ENCODE assay signal across 28 cellular contexts in genomic region chr22:48629631-48630443, GRCh38.
DNase-seq lines count a peak whose midpoint lies in the region; TF ChIP-seq lines count a peak whose summit lies in the region.
"Had no signal": no experiment of that assay in that cellular context is flagged by ENCODE, and none has a peak within 500 bp of the region (broad histone marks: within the 10 kb centered on the region; RNA-seq: fewer than 3 reads in every experiment).

No MANE protein-coding gene starts in this region.

- no peaks in the 10 kb centered on the region for H3K9me3 Mint-ChIP-seq in progenitor cell of endocrine pancreas (ENCODE audit: low read depth)
- H3K9me3 Mint-ChIP-seq: activated T-cell treated with anti-CD3 and anti-CD28 coated beads, Interleukin-2, amount 50 U/mL, for 24 hours; central memory CD8-positive, alpha-beta T cell; natural killer cell treated with Interleukin-12 subunit alpha and Interleukin-12 subunit beta and Interleukin-15 and Interleukin-18, amount 100 ng/mL, for 72 hours had no signal

- no peaks in the 10 kb centered on the region for H3K27me3 Mint-ChIP-seq in progenitor cell of endocrine pancreas
- H3K27me3 Mint-ChIP-seq: central memory CD8-positive, alpha-beta T cell; natural killer cell treated with Interleukin-12 subunit alpha and Interleukin-12 subunit beta and Interleukin-15 and Interleukin-18, amount 100 ng/mL, for 72 hours had no signal

- H3K4me1 Mint-ChIP-seq in progenitor cell of endocrine pancreas (ENCODE audit: low read depth) = peaks cover 15% of the 10 kb centered on the region
- H3K4me1 Mint-ChIP-seq: central memory CD8-positive, alpha-beta T cell had no signal

- H3K4me2 ChIP-seq in PC-9 = no peak overlapping the region
- H3K4me2 ChIP-seq: smooth muscle cell had no signal

- no peaks in the 10 kb centered on the region for H3K36me3 Mint-ChIP-seq in progenitor cell of endocrine pancreas (ENCODE audit: insufficient read depth)
- H3K36me3 Mint-ChIP-seq: natural killer cell treated with Interleukin-12 subunit alpha and Interleukin-12 subunit beta and Interleukin-15 and Interleukin-18, amount 100 ng/mL, for 72 hours had no signal

- no peak overlapping the region for H3K4me3 ChIP-seq in PC-9
- H3K4me3 ChIP-seq: lung, ovary, right atrium auricular region, smooth muscle cell, tibial artery had no signal

- no peaks in the 10 kb centered on the region for H3K79me2 ChIP-seq in PC-9 (ENCODE audit: low read depth)

- intact Hi-C loops in PC-9 (cut with micrococcal nuclease; ENCODE audit: unreplicated experiment) = no loop called here

- H2AFZ ChIP-seq in PC-9 = no peak overlapping the region

- no peaks in the 10 kb centered on the region; the same call in 1 of the 2 replicates for H4K20me1 ChIP-seq in PC-9 (ENCODE audit: insufficient read depth)

- POLR2A ChIA-PET in PC-9 (lab: Charles Lee; ENCODE audit: unreplicated experiment) = no interaction called here

- no TSS peak for BruUV-seq in PC-9 (replicated peaks; lab: Mats Ljungman, UMichigan)

- no peak overlapping the region for H3K27ac Mint-ChIP-seq in progenitor cell of endocrine pancreas
- H3K27ac Mint-ChIP-seq: activated T-cell treated with anti-CD3 and anti-CD28 coated beads, Interleukin-2, amount 50 U/mL, for 24 hours; natural killer cell treated with Interleukin-12 subunit alpha and Interleukin-12 subunit beta and Interleukin-15 and Interleukin-18, amount 100 ng/mL, for 72 hours had no signal

- CTCF ChIA-PET in PC-9 (lab: Charles Lee) = no interaction called here

- peaks cover 100% of the 10 kb centered on the region for H3K27me3 ChIP-seq in PC-9 (ENCODE audit: insufficient read depth, low read depth)
- H3K27me3 ChIP-seq: ovary, right atrium auricular region had no signal

- no peak overlapping the region for H3K4me3 Mint-ChIP-seq in progenitor cell of endocrine pancreas (ENCODE audit: low read depth)
- H3K4me3 Mint-ChIP-seq: activated T-cell treated with anti-CD3 and anti-CD28 coated beads, Interleukin-2, amount 50 U/mL, for 24 hours; central memory CD8-positive, alpha-beta T cell; natural killer cell treated with Interleukin-12 subunit alpha and Interleukin-12 subunit beta and Interleukin-15 and Interleukin-18, amount 100 ng/mL, for 72 hours had no signal

- H3K9me3 ChIP-seq in PC-9 (ENCODE audit: insufficient read depth, low read depth) = no peaks in the 10 kb centered on the region
- H3K9me3 ChIP-seq: ovary, right atrium auricular region, tibial artery had no signal

- TF ChIP-seq CTCF in progenitor cell of endocrine pancreas (IDR thresholded peaks at IDR 0.05; ENCODE audit: unreplicated experiment) (no peak), PC-9 (conservative IDR thresholded peaks at IDR 0.05) (no peak)

- H3K4me1 ChIP-seq in PC-9 (replicated peaks; ENCODE audit: insufficient read depth) = no peaks in the 10 kb centered on the region
- H3K4me1 ChIP-seq: right atrium auricular region, tibial artery had no signal

- H3K9me2 ChIP-seq in PC-9 (ENCODE audit: insufficient read depth) = no peaks in the 10 kb centered on the region

- no peak overlapping the region for H3K27ac ChIP-seq in PC-9
- H3K27ac ChIP-seq: ovary, right atrium auricular region, tibial artery had no signal

- DNase-seq in COLO668 (lab: John Stamatoyannopoulos, UW; ENCODE audit: unreplicated experiment) (peak; percentile 66), amygdala (lab: John Stamatoyannopoulos, UW) (peak in 47 of 56 donors; percentile 12 to 85 (median 58)), inferior parietal cortex (ENCODE audit: extremely low spot score) (peak; percentile 57), putamen (ENCODE audit: low spot score) (peak; percentile 90), progenitor cell of endocrine pancreas (ENCODE audit: low spot score, unreplicated experiment) (no peak), NCI-H2227 treated with DMSO at 0.1 percent for 48 hours (lab: John Stamatoyannopoulos, UW) (no peak), NCI-H524 treated with DMSO at 0.1 percent for 48 hours (lab: John Stamatoyannopoulos, UW) (no peak), PC-9 (no peak)
- DNase-seq: activated CD4-positive, alpha-beta T cell treated with anti-CD3 and anti-CD28 coated beads, Interleukin-2, amount 50 U/mL, for 1 hour; activated CD4-positive, CD25-positive, alpha-beta regulatory T cell; activated effector memory CD4-positive, alpha-beta T cell treated with anti-CD3 and anti-CD28 coated beads, Interleukin-2, amount 50 U/mL, for 16 hours; activated T-cell treated with anti-CD3 and anti-CD28 coated beads, Interleukin-2, amount 50 U/mL, for 24 hours; AML-193; dermis blood vessel endothelial cell; DMS53; Kasumi-1; left cardiac atrium; NCI-H2029; NCI-H774; ovary; stimulated activated CD4-positive, alpha-beta T cell treated with anti-CD3 and anti-CD28 coated beads, Interleukin-1b, Interleukin-23, amount 100 ng/mL, for 48 hours; stimulated activated naive CD8-positive, alpha-beta T cell treated with anti-CD3 and anti-CD28 coated beads, Interleukin-15, Interleukin-2, amounts not matched to agents 100 U/mL and 50 U/mL, for 24 hours; tibial artery had no signal

- H3K36me3 ChIP-seq in PC-9 (ENCODE audit: low read depth) = no peaks in the 10 kb centered on the region
- H3K36me3 ChIP-seq: ovary, right atrium auricular region, tibial artery had no signal

- no peaks in the 10 kb centered on the region for H3F3A ChIP-seq in PC-9 (ENCODE audit: insufficient read depth, low read depth)

Comparison
In these comparisons a context has a peak if more than half of its experiments do, and no peak if none do; other contexts are left out.
1. DNase-seq: peak in COLO668 (single experiment), amygdala (47 of 56), inferior parietal cortex (single experiment) and putamen (single experiment); none in progenitor cell of endocrine pancreas (single experiment), NCI-H2227 treated with DMSO at 0.1 percent for 48 hours (single experiment), NCI-H524 treated with DMSO at 0.1 percent for 48 hours (single experiment) and PC-9 (0 of 2).